Comparison of ENCODE assay signal across 24 cellular contexts in the genomic region with DNA sequence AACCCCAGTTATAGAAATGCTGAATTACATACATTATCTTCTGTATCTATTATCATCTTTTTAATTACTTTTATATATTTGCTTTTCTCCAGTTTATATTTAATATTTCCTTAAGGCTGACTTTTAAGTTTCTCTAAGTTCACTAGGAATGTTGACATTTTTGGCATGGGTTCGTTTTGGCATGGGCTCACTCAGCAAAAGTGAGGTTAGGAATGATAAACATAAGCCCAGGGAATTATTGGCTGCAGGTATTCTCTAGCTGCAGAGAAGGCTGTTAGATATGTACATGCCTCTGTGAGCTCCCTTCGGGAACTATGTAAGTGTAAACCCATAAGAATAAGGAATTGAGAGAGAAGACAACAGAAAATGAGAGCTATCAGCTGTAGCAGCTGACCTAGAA.
"Had no signal": no experiment of that assay in that cellular context is flagged by ENCODE, and none has a peak within 500 bp of the region (broad histone marks: within the 10 kb centered on the region; RNA-seq: fewer than 3 reads in every experiment).

No MANE protein-coding gene starts in this region.

- ATAC-seq: left ventricle myocardium superior; lower lobe of right lung; natural killer cell; stimulated activated naive B cell treated with anti-CD40 and anti-IgM and Interleukin-4, amounts not matched to agents 10 μg/mL and 1 μg/mL and 100 μg/mL, for 72 hours; upper lobe of right lung had no signal

- H3K27ac Mint-ChIP-seq: immature natural killer cell; memory B cell; natural killer cell; stimulated activated naive B cell treated with anti-CD40 and anti-IgM and Interleukin-4, amounts not matched to agents 10 μg/mL and 1 μg/mL and 100 μg/mL, for 72 hours; stimulated activated naive CD8-positive, alpha-beta T cell treated with anti-CD3 and anti-CD28 coated beads, Interleukin-15, Interleukin-2, amounts not matched to agents 100 ng/mL and 50 ng/mL, for 24 hours had no signal

- DNase-seq: dorsolateral prefrontal cortex; effector CD4-positive, alpha-beta T cell; hypothalamus; immature natural killer cell; islet precursor cell; kidney glomerular epithelial cell; left ventricle myocardium superior; lower lobe of right lung; natural killer cell; right lobe of liver; small intestine; stimulated activated CD4-positive, alpha-beta T cell treated with anti-CD3 and anti-CD28 coated beads, Interleukin-15, amount 100 ng/mL, for 24 hours; stimulated activated CD4-positive, alpha-beta T cell treated with anti-CD3 and anti-CD28 coated beads, Interleukin-2, amount 100 ng/mL, for 48 hours; stimulated activated naive B cell treated with anti-CD40 and anti-IgM and Interleukin-4, amounts not matched to agents 10 μg/mL and 1 μg/mL and 100 μg/mL, for 72 hours; transverse colon; upper lobe of right lung; uterus had no signal

- FAIRE-seq: frontal cortex, pancreas, small intestine had no signal

- H3K36me3 Mint-ChIP-seq: immature natural killer cell; memory B cell; natural killer cell; stimulated activated naive B cell treated with anti-CD40 and anti-IgM and Interleukin-4, amounts not matched to agents 10 μg/mL and 1 μg/mL and 100 μg/mL, for 72 hours had no signal

- H3K4me3 Mint-ChIP-seq: immature natural killer cell; memory B cell; natural killer cell; neural crest cell; stimulated activated naive B cell treated with anti-CD40 and anti-IgM and Interleukin-4, amounts not matched to agents 10 μg/mL and 1 μg/mL and 100 μg/mL, for 72 hours; stimulated activated naive CD8-positive, alpha-beta T cell treated with anti-CD3 and anti-CD28 coated beads, Interleukin-15, Interleukin-2, amounts not matched to agents 100 ng/mL and 50 ng/mL, for 24 hours had no signal

- H3K9me3 Mint-ChIP-seq: natural killer cell; neural crest cell; stimulated activated naive B cell treated with anti-CD40 and anti-IgM and Interleukin-4, amounts not matched to agents 10 μg/mL and 1 μg/mL and 100 μg/mL, for 72 hours; stimulated activated naive CD8-positive, alpha-beta T cell treated with anti-CD3 and anti-CD28 coated beads, Interleukin-15, Interleukin-2, amounts not matched to agents 100 ng/mL and 50 ng/mL, for 24 hours had no signal

- H3K27ac ChIP-seq: dorsolateral prefrontal cortex, lower lobe of right lung, neutrophil, pancreas, right lobe of liver, suprapubic skin, transverse colon, upper lobe of right lung, uterus had no signal

- H3K4me3 ChIP-seq: dorsolateral prefrontal cortex, lower lobe of right lung, pancreas, right lobe of liver, suprapubic skin, transverse colon, upper lobe of right lung, uterus had no signal

- H3K4me1 Mint-ChIP-seq: immature natural killer cell, memory B cell, natural killer cell had no signal

- H3K9me3 ChIP-seq: lower lobe of right lung, neutrophil, pancreas, right lobe of liver, suprapubic skin, transverse colon, upper lobe of right lung, uterus had no signal

- H3K36me3 ChIP-seq: lower lobe of right lung, neutrophil, pancreas, right lobe of liver, suprapubic skin, transverse colon, upper lobe of right lung, uterus had no signal
